1 cellular context compared by ENCODE assay signal in the genomic region with DNA sequence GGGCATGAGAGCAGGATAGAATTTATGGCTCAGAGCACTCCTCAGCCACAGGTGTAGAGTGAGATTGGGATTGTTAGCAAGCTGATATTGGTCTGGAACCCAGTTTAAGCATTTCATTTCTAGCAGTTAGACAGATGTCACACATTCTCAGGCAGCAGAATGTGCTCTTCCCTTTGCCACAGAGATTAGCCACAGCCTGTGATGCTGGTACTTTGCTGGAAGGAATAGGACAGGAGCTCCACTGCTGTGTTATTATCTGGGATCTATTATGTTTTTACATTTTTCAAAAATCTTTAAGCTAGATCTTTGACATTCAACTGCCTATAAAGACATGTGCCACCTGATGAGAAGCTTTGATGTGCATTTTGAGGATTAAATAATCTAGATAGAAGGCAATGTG.
TF ChIP-seq lines count a peak whose summit lies in the region.

No MANE protein-coding gene starts in this region.

TF ChIP-seq in GM23338, 12 proteins besides CTCF, POLR2A, EP300 and RAD21 (continued from another document):
- TF ChIP-seq, protein P1, sequence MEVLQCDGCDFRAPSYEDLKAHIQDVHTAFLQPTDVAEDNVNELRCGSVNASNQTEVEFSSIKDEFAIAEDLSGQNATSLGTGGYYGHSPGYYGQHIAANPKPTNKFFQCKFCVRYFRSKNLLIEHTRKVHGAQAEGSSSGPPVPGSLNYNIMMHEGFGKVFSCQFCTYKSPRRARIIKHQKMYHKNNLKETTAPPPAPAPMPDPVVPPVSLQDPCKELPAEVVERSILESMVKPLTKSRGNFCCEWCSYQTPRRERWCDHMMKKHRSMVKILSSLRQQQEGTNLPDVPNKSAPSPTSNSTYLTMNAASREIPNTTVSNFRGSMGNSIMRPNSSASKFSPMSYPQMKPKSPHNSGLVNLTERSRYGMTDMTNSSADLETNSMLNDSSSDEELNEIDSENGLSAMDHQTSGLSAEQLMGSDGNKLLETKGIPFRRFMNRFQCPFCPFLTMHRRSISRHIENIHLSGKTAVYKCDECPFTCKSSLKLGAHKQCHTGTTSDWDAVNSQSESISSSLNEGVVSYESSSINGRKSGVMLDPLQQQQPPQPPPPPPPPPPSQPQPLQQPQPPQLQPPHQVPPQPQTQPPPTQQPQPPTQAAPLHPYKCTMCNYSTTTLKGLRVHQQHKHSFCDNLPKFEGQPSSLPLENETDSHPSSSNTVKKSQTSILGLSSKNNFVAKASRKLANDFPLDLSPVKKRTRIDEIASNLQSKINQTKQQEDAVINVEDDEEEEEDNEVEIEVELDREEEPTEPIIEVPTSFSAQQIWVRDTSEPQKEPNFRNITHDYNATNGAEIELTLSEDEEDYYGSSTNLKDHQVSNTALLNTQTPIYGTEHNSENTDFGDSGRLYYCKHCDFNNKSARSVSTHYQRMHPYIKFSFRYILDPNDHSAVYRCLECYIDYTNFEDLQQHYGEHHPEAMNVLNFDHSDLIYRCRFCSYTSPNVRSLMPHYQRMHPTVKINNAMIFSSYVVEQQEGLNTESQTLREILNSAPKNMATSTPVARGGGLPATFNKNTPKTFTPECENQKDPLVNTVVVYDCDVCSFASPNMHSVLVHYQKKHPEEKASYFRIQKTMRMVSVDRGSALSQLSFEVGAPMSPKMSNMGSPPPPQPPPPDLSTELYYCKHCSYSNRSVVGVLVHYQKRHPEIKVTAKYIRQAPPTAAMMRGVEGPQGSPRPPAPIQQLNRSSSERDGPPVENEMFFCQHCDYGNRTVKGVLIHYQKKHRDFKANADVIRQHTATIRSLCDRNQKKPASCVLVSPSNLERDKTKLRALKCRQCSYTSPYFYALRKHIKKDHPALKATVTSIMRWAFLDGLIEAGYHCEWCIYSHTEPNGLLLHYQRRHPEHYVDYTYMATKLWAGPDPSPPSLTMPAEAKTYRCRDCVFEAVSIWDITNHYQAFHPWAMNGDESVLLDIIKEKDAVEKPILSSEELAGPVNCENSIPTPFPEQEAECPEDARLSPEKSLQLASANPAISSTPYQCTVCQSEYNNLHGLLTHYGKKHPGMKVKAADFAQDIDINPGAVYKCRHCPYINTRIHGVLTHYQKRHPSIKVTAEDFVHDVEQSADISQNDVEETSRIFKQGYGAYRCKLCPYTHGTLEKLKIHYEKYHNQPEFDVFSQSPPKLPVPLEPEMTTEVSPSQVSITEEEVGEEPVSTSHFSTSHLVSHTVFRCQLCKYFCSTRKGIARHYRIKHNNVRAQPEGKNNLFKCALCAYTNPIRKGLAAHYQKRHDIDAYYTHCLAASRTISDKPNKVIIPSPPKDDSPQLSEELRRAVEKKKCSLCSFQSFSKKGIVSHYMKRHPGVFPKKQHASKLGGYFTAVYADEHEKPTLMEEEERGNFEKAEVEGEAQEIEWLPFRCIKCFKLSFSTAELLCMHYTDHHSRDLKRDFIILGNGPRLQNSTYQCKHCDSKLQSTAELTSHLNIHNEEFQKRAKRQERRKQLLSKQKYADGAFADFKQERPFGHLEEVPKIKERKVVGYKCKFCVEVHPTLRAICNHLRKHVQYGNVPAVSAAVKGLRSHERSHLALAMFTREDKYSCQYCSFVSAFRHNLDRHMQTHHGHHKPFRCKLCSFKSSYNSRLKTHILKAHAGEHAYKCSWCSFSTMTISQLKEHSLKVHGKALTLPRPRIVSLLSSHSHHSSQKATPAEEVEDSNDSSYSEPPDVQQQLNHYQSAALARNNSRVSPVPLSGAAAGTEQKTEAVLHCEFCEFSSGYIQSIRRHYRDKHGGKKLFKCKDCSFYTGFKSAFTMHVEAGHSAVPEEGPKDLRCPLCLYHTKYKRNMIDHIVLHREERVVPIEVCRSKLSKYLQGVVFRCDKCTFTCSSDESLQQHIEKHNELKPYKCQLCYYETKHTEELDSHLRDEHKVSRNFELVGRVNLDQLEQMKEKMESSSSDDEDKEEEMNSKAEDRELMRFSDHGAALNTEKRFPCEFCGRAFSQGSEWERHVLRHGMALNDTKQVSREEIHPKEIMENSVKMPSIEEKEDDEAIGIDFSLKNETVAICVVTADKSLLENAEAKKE (CRISPR knock-in tag; IDR thresholded peaks at IDR 0.05): no peak
- no peak for TF ChIP-seq EZH2 (IDR thresholded peaks at IDR 0.05; ENCODE audit: low read depth, unreplicated experiment)
- TF ChIP-seq CREB1 (CRISPR knock-in tag; IDR thresholded peaks at IDR 0.05; ENCODE audit: low read depth): no peak
- no peak for TF ChIP-seq POLR2AphosphoS5 (IDR thresholded peaks at IDR 0.05; ENCODE audit: low read depth)
- no peak for TF ChIP-seq STAT1 (IDR thresholded peaks at IDR 0.05; ENCODE audit: unreplicated experiment)
- TF ChIP-seq, protein P2, sequence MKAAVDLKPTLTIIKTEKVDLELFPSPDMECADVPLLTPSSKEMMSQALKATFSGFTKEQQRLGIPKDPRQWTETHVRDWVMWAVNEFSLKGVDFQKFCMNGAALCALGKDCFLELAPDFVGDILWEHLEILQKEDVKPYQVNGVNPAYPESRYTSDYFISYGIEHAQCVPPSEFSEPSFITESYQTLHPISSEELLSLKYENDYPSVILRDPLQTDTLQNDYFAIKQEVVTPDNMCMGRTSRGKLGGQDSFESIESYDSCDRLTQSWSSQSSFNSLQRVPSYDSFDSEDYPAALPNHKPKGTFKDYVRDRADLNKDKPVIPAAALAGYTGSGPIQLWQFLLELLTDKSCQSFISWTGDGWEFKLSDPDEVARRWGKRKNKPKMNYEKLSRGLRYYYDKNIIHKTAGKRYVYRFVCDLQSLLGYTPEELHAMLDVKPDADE (IDR thresholded peaks at IDR 0.05): no peak
- no peak for TF ChIP-seq EZH2phosphoT487 (IDR thresholded peaks at IDR 0.05; ENCODE audit: unreplicated experiment)
